20 cellular contexts compared by ENCODE assay signal in genomic region chr7:13907824-13908223, GRCh38.
A peak's percentile ranks its signal among the peaks of the same experiment; 100 is the strongest.
DNase-seq lines count a peak whose midpoint lies in the region; ATAC-seq, FAIRE-seq and TF ChIP-seq lines count a peak whose summit lies in the region.
"Had no signal": no experiment of that assay in that cellular context is flagged by ENCODE, and none has a peak within 500 bp of the region (broad histone marks: within the 10 kb centered on the region; RNA-seq: fewer than 3 reads in every experiment).

No MANE protein-coding gene starts in this region.

- H3K27me3 ChIP-seq in GM23338 (ENCODE audit: insufficient read depth): no peaks in the 10 kb centered on the region
- H3K27me3 ChIP-seq in pancreas: no peaks in the 10 kb centered on the region
- H3K27me3 ChIP-seq: BLaER1 had no signal

- WGBS in pancreas, 2 donors: 61 to 68% methylated on average over 1 of the region's 1 CpG

- H3K4me1 Mint-ChIP-seq in GM23338: peaks cover 12% of the 10 kb centered on the region; the same call in 2 of the 3 replicates

- no peak overlapping the region for H2AFZ ChIP-seq in GM23338

- H3K4me3 Mint-ChIP-seq in GM23338: no peak overlapping the region
- H3K4me3 Mint-ChIP-seq: H9, HFFc6 had no signal

- H3K36me3 ChIP-seq in GM23338 (ENCODE audit: insufficient read depth) (peaks cover 25% of the 10 kb centered on the region; the same call in 1 of the 2 replicates), HEK293 (ENCODE audit: control insufficient read depth in 2 of 2, insufficient read depth in 1 of 2, low read length in 2 of 2) (no peaks in the 10 kb centered on the region), pancreas (peaks cover 0 to 2% (median 0%) of the 10 kb centered on the region in 3 donors)
- H3K36me3 ChIP-seq: BLaER1 had no signal

- H3K9me3 ChIP-seq in HEK293 (ENCODE audit: control insufficient read depth, insufficient read depth, low read depth, low read length): no peaks in the 10 kb centered on the region
- no peaks in the 10 kb centered on the region for H3K9me3 ChIP-seq in pancreas
- H3K9me3 ChIP-seq: A549, BLaER1 had no signal

- no peak overlapping the region for H3K4me3 ChIP-seq in GM23338
- H3K4me3 ChIP-seq in HEK293 (ENCODE audit: low read depth, low read length): no peak overlapping the region
- no peak overlapping the region for H3K4me3 ChIP-seq in pancreas
- H3K4me3 ChIP-seq: A549, BLaER1, K562 had no signal

- TF ChIP-seq CTCF in GM23338 (conservative IDR thresholded peaks at IDR 0.05; ENCODE audit: low read depth in 2 of 2) (no peak), HEK293 (tag by site-specific recombination; IDR thresholded peaks at IDR 0.05) (no peak), pancreas (IDR thresholded peaks at IDR 0.05) (no peak)

- DNase-seq in GM23338 (ENCODE audit: low spot score): no peak
- DNase-seq in NCI-H69 (lab: John Stamatoyannopoulos, UW): peak; percentile 41
- DNase-seq in pancreas: no peak
- no peak for DNase-seq in NCI-H2171 treated with DMSO at 0.1 percent for 48 hours (lab: John Stamatoyannopoulos, UW)
- DNase-seq in RPMI8226: no peak
- no peak for DNase-seq in cortex of kidney (lab: John Stamatoyannopoulos, UW)
- DNase-seq: CD4-positive, alpha-beta memory T cell; DMS153; DMS79; GF-D8; GOT3; H9; HFFc6; IMR-90 had no signal

- H3K9me2 ChIP-seq in GM23338 (ENCODE audit: insufficient read depth): no peaks in the 10 kb centered on the region

- H3K27ac ChIP-seq in GM23338 (ENCODE audit: low read depth): no peak overlapping the region
- no peak overlapping the region for H3K27ac ChIP-seq in HEK293 (ENCODE audit: extremely low read depth, low read depth, low read length)
- H3K27ac ChIP-seq in pancreas: no peak overlapping the region
- H3K27ac ChIP-seq: A549, BLaER1 had no signal

- no peaks in the 10 kb centered on the region for H3K4me1 ChIP-seq in GM23338 (ENCODE audit: insufficient read depth)
- peaks cover 10% of the 10 kb centered on the region for H3K4me1 ChIP-seq in HEK293 (ENCODE audit: control insufficient read depth, insufficient read depth, low read length)
- no peaks in the 10 kb centered on the region for H3K4me1 ChIP-seq in pancreas
- H3K4me1 ChIP-seq: A549 had no signal

- intact Hi-C loops in pancreas (cut with DNase I): no loop called here

- H4K20me1 ChIP-seq in GM23338 (replicated peaks; ENCODE audit: insufficient read depth): no peaks in the 10 kb centered on the region; the same call in 1 of the 2 replicates
- H4K20me1 ChIP-seq: BLaER1 had no signal

- no peaks in the 10 kb centered on the region for H3K9me3 Mint-ChIP-seq in GM23338
- H3K9me3 Mint-ChIP-seq: CD14-positive monocyte; CD4-positive, alpha-beta memory T cell; H9; HFFc6 had no signal

- POLR2A ChIA-PET in HEK293 (lab: Yijun Ruan, JAX): no interaction called here

- H3K27ac Mint-ChIP-seq in GM23338: 0 out of 2 replicates have a peak overlapping the region, but pooled peaks have one; percentile 21
- H3K27ac Mint-ChIP-seq: CD14-positive monocyte, HFFc6 had no signal

- FAIRE-seq in pancreas (lab: Jason Lieb, UNC): peak; percentile 5
- FAIRE-seq: A549, HTR-8/SVneo, K562 had no signal

- H3K79me2 ChIP-seq in GM23338 (replicated peaks; ENCODE audit: insufficient read depth): no peaks in the 10 kb centered on the region

- CTCF ChIA-PET in HEK293 (lab: Yijun Ruan, JAX): no interaction called here

- no peaks in the 10 kb centered on the region for H3F3A ChIP-seq in GM23338 (replicated peaks; ENCODE audit: low read depth)

- H3K36me3 Mint-ChIP-seq in GM23338 (ENCODE audit: low read depth): peaks cover 45% of the 10 kb centered on the region
- H3K36me3 Mint-ChIP-seq: CD14-positive monocyte; CD4-positive, alpha-beta memory T cell had no signal

- H3K4me2 ChIP-seq in GM23338: no peak overlapping the region
- H3K4me2 ChIP-seq: A549 had no signal

- H3K27me3 Mint-ChIP-seq in GM23338 (ENCODE audit: insufficient read depth, low read depth, poor library complexity): no peaks in the 10 kb centered on the region
- H3K27me3 Mint-ChIP-seq: CD4-positive, alpha-beta memory T cell had no signal

- ATAC-seq in GM23338 (no peak), pancreas (no peak)
- ATAC-seq: A549, K562 had no signal

TF ChIP-seq in HEK293, 187 proteins besides CTCF, POLR2A, EP300 and RAD21 (continues in another document):
- 0 out of 2 replicates have a peak, but pooled peaks have one; percentile 20 for TF ChIP-seq ZXDB (tag by site-specific recombination; IDR thresholded peaks at IDR 0.05)
- 0 out of 2 replicates have a peak, but pooled peaks have one; percentile 15 for TF ChIP-seq ZNF18 (tag by site-specific recombination; IDR thresholded peaks at IDR 0.05)
- TF ChIP-seq ZNF501 (tag by site-specific recombination; IDR thresholded peaks at IDR 0.05): no peak
- TF ChIP-seq ZNF366 (tag by site-specific recombination; conservative IDR thresholded peaks at IDR 0.05): no peak
- no peak for TF ChIP-seq ZNF777 (tag by site-specific recombination; IDR thresholded peaks at IDR 0.05; ENCODE audit: borderline replicate concordance)
- 0 out of 2 replicates have a peak, but pooled peaks have one; percentile 28 for TF ChIP-seq IKZF3 (tag by site-specific recombination; IDR thresholded peaks at IDR 0.05)
- TF ChIP-seq SETDB1 (IDR thresholded peaks at IDR 0.05; ENCODE audit: insufficient read length, low read length): no peak
- TF ChIP-seq BCL11B (tag by site-specific recombination; IDR thresholded peaks at IDR 0.05; ENCODE audit: low read depth): peak; percentile 52; the same call in 1 of the 2 replicates
- TF ChIP-seq KLF10 (tag by site-specific recombination; IDR thresholded peaks at IDR 0.05): peak; percentile 74
- peak; percentile 42 for TF ChIP-seq FEZF1 (tag by site-specific recombination; IDR thresholded peaks at IDR 0.05)
- TF ChIP-seq YY2 (tag by site-specific recombination; IDR thresholded peaks at IDR 0.05): no peak
- TF ChIP-seq PRDM6 (tag by site-specific recombination; IDR thresholded peaks at IDR 0.05): peak; percentile 61
- TF ChIP-seq ZNF391 (tag by site-specific recombination; IDR thresholded peaks at IDR 0.05; ENCODE audit: borderline replicate concordance, low read depth): no peak
- TF ChIP-seq ZNF843 (tag by site-specific recombination; IDR thresholded peaks at IDR 0.05): peak; percentile 67
- TF ChIP-seq PRDM4 (tag by site-specific recombination; IDR thresholded peaks at IDR 0.05): no peak
- no peak for TF ChIP-seq ZNF10 (tag by site-specific recombination; IDR thresholded peaks at IDR 0.05)
- TF ChIP-seq ZNF747 (tag by site-specific recombination; IDR thresholded peaks at IDR 0.05): no peak
- no peak for TF ChIP-seq ZNF544 (tag by site-specific recombination; IDR thresholded peaks at IDR 0.05)
- no peak for TF ChIP-seq ZNF558 (tag by site-specific recombination; IDR thresholded peaks at IDR 0.05)
- 0 out of 2 replicates have a peak, but pooled peaks have one; percentile 30 for TF ChIP-seq ZEB2 (tag by site-specific recombination; IDR thresholded peaks at IDR 0.05)
- TF ChIP-seq ZBTB21 (tag by site-specific recombination; IDR thresholded peaks at IDR 0.05): no peak
- 0 out of 2 replicates have a peak, but pooled peaks have one; percentile 18 for TF ChIP-seq OVOL3 (tag by site-specific recombination; IDR thresholded peaks at IDR 0.05)
- TF ChIP-seq ZNF585B (tag by site-specific recombination; IDR thresholded peaks at IDR 0.05): no peak
- peak; percentile 92 for TF ChIP-seq WT1 (tag by site-specific recombination; IDR thresholded peaks at IDR 0.05)
